2 cellular contexts compared by ENCODE assay signal in the genomic region with DNA sequence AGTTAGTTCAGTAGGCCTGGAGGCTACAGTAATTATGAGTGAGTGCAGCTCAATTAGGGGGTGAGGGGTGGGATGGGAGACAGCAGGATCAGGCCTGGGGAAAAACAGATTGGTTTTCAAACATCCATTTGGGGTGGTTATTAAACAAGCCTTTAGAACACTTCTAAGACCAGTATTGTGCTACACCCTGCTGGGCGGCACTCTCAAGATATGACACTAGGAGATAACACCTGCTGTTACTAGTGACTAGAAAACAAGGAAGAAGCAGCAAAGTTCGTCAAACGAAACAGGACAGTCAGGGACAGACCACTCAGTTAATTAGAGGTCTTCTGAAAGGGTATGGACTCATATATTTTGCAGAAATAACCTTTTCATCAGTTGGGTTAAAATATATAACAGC.
TF ChIP-seq lines count a peak whose summit lies in the region.

No MANE protein-coding gene starts in this region.

TF ChIP-seq in SK-N-SH, 30 proteins besides CTCF, POLR2A, EP300 and RAD21 (continued from another document):
- TF ChIP-seq, protein P1, sequence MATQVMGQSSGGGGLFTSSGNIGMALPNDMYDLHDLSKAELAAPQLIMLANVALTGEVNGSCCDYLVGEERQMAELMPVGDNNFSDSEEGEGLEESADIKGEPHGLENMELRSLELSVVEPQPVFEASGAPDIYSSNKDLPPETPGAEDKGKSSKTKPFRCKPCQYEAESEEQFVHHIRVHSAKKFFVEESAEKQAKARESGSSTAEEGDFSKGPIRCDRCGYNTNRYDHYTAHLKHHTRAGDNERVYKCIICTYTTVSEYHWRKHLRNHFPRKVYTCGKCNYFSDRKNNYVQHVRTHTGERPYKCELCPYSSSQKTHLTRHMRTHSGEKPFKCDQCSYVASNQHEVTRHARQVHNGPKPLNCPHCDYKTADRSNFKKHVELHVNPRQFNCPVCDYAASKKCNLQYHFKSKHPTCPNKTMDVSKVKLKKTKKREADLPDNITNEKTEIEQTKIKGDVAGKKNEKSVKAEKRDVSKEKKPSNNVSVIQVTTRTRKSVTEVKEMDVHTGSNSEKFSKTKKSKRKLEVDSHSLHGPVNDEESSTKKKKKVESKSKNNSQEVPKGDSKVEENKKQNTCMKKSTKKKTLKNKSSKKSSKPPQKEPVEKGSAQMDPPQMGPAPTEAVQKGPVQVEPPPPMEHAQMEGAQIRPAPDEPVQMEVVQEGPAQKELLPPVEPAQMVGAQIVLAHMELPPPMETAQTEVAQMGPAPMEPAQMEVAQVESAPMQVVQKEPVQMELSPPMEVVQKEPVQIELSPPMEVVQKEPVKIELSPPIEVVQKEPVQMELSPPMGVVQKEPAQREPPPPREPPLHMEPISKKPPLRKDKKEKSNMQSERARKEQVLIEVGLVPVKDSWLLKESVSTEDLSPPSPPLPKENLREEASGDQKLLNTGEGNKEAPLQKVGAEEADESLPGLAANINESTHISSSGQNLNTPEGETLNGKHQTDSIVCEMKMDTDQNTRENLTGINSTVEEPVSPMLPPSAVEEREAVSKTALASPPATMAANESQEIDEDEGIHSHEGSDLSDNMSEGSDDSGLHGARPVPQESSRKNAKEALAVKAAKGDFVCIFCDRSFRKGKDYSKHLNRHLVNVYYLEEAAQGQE (IDR thresholded peaks at IDR 0.05; ENCODE audit: low read depth, low read length): no peak
- TF ChIP-seq GABPA (IDR thresholded peaks at IDR 0.05; ENCODE audit: low read depth): no peak
- TF ChIP-seq, protein P2, sequence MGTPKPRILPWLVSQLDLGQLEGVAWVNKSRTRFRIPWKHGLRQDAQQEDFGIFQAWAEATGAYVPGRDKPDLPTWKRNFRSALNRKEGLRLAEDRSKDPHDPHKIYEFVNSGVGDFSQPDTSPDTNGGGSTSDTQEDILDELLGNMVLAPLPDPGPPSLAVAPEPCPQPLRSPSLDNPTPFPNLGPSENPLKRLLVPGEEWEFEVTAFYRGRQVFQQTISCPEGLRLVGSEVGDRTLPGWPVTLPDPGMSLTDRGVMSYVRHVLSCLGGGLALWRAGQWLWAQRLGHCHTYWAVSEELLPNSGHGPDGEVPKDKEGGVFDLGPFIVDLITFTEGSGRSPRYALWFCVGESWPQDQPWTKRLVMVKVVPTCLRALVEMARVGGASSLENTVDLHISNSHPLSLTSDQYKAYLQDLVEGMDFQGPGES (IDR thresholded peaks at IDR 0.05; ENCODE audit: low read depth, low read length): no peak

TF ChIP-seq in SK-N-SH treated with all-trans-retinoic acid at 6 μM for 48 hours, 23 proteins besides CTCF, POLR2A, EP300 and RAD21 (continued from another document):
- TF ChIP-seq, protein P3, sequence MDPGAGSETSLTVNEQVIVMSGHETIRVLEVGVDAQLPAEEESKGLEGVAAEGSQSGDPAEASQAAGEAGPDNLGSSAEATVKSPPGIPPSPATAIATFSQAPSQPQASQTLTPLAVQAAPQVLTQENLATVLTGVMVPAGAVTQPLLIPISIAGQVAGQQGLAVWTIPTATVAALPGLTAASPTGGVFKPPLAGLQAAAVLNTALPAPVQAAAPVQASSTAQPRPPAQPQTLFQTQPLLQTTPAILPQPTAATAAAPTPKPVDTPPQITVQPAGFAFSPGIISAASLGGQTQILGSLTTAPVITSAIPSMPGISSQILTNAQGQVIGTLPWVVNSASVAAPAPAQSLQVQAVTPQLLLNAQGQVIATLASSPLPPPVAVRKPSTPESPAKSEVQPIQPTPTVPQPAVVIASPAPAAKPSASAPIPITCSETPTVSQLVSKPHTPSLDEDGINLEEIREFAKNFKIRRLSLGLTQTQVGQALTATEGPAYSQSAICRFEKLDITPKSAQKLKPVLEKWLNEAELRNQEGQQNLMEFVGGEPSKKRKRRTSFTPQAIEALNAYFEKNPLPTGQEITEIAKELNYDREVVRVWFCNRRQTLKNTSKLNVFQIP (CRISPR knock-in tag; IDR thresholded peaks at IDR 0.05; ENCODE audit: borderline replicate concordance, low read depth): no peak
- no peak for TF ChIP-seq RARB (CRISPR knock-in tag; IDR thresholded peaks at IDR 0.05)
- TF ChIP-seq, protein P4, sequence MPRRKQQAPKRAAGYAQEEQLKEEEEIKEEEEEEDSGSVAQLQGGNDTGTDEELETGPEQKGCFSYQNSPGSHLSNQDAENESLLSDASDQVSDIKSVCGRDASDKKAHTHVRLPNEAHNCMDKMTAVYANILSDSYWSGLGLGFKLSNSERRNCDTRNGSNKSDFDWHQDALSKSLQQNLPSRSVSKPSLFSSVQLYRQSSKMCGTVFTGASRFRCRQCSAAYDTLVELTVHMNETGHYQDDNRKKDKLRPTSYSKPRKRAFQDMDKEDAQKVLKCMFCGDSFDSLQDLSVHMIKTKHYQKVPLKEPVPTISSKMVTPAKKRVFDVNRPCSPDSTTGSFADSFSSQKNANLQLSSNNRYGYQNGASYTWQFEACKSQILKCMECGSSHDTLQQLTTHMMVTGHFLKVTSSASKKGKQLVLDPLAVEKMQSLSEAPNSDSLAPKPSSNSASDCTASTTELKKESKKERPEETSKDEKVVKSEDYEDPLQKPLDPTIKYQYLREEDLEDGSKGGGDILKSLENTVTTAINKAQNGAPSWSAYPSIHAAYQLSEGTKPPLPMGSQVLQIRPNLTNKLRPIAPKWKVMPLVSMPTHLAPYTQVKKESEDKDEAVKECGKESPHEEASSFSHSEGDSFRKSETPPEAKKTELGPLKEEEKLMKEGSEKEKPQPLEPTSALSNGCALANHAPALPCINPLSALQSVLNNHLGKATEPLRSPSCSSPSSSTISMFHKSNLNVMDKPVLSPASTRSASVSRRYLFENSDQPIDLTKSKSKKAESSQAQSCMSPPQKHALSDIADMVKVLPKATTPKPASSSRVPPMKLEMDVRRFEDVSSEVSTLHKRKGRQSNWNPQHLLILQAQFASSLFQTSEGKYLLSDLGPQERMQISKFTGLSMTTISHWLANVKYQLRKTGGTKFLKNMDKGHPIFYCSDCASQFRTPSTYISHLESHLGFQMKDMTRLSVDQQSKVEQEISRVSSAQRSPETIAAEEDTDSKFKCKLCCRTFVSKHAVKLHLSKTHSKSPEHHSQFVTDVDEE (CRISPR knock-in tag; IDR thresholded peaks at IDR 0.05): no peak
- TF ChIP-seq, protein P5, sequence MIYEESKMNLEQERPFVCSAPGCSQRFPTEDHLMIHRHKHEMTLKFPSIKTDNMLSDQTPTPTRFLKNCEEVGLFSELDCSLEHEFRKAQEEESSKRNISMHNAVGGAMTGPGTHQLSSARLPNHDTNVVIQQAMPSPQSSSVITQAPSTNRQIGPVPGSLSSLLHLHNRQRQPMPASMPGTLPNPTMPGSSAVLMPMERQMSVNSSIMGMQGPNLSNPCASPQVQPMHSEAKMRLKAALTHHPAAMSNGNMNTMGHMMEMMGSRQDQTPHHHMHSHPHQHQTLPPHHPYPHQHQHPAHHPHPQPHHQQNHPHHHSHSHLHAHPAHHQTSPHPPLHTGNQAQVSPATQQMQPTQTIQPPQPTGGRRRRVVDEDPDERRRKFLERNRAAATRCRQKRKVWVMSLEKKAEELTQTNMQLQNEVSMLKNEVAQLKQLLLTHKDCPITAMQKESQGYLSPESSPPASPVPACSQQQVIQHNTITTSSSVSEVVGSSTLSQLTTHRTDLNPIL (CRISPR knock-in tag; IDR thresholded peaks at IDR 0.05; ENCODE audit: low read depth): no peak
- TF ChIP-seq, protein P6, sequence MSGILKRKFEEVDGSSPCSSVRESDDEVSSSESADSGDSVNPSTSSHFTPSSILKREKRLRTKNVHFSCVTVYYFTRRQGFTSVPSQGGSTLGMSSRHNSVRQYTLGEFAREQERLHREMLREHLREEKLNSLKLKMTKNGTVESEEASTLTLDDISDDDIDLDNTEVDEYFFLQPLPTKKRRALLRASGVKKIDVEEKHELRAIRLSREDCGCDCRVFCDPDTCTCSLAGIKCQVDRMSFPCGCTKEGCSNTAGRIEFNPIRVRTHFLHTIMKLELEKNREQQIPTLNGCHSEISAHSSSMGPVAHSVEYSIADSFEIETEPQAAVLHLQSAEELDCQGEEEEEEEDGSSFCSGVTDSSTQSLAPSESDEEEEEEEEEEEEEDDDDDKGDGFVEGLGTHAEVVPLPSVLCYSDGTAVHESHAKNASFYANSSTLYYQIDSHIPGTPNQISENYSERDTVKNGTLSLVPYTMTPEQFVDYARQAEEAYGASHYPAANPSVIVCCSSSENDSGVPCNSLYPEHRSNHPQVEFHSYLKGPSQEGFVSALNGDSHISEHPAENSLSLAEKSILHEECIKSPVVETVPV (CRISPR knock-in tag; IDR thresholded peaks at IDR 0.05): no peak
- no peak for TF ChIP-seq ZNF70 (CRISPR knock-in tag; IDR thresholded peaks at IDR 0.05)
- TF ChIP-seq BACH2 (CRISPR knock-in tag; IDR thresholded peaks at IDR 0.05; ENCODE audit: borderline replicate concordance): no peak
